1 cellular context compared by ENCODE assay signal in the genomic region with DNA sequence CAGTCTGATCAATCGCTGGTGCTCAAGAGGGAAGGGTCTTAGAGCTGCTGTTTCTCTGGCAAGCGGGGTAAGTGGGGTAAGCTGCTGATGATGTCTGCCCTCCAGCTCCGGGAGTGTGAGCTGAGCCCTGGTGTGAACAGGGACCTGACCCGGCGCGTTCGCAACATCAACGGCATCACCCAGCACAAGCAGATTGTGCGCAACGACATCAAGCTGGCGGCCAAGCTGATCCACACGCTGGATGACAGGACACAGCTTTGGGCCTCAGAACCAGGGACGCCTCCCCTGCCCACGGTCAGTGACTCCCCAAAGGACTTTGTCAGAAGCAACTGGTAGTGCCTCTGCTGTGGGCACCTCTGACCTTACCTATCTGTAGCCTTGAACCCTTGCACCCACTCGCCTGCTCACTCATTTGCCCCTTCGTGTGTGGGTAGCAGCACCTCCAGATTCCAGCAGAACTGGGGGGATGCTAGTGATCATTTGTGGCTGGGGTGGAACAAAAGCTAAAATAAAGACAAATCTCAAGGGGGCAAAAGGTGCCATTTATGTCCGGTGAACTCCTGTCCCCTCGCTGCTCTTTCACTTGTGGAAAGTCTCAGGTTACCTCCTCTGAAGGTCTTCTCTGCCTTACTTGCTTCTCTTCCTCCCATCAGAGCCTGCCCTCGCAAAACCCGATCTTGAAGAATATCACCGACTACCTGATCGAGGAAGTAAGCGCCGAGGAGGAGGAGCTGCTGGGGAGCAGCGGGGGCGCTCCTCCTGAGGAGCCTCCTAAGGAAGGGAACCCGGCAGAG.
A peak's percentile ranks its signal among the peaks of the same experiment; 100 is the strongest.
TF ChIP-seq lines count a peak whose summit lies in the region.

No MANE protein-coding gene starts in this region.

TF ChIP-seq in GM23338, 12 proteins besides CTCF, POLR2A, EP300 and RAD21:
- TF ChIP-seq POLR2AphosphoS5 (IDR thresholded peaks at IDR 0.05; ENCODE audit: low read depth), result 0 out of 2 replicates have a peak, but pooled peaks have one; percentile 14
- no peak for TF ChIP-seq STAT1 (IDR thresholded peaks at IDR 0.05; ENCODE audit: unreplicated experiment)
